23 cellular contexts compared by ENCODE assay signal in genomic region chr11:30902929-30903328, GRCh38.
"Had no signal": no experiment of that assay in that cellular context is flagged by ENCODE, and none has a peak within 500 bp of the region (broad histone marks: within the 10 kb centered on the region; RNA-seq: fewer than 3 reads in every experiment).

No MANE protein-coding gene starts in this region.

- H3K36me3 ChIP-seq: left ventricle myocardium inferior, ovary, right atrium auricular region, thyroid gland, transverse colon, upper lobe of left lung, vagina had no signal

- H3K27me3 ChIP-seq: ovary, right atrium auricular region, right lobe of liver, testis, thyroid gland, transverse colon, upper lobe of left lung, vagina had no signal

- H3K4me3 ChIP-seq: left ventricle myocardium inferior, lung, ovary, right atrium auricular region, right lobe of liver, smooth muscle cell, testis, thyroid gland, transverse colon, upper lobe of left lung, vagina had no signal

- H3K27ac ChIP-seq: left ventricle myocardium inferior, ovary, right atrium auricular region, right lobe of liver, testis, thyroid gland, transverse colon, upper lobe of left lung, vagina had no signal

- H3K9me3 ChIP-seq: left ventricle myocardium inferior, ovary, right atrium auricular region, right lobe of liver, testis, thyroid gland, transverse colon, upper lobe of left lung, vagina had no signal

- ATAC-seq: naive thymus-derived CD4-positive, alpha-beta T cell; natural killer cell treated with Interleukin-12 subunit alpha and Interleukin-12 subunit beta and Interleukin-15 and Interleukin-18, amount 100 ng/mL, for 72 hours; right lobe of liver; stimulated activated memory B cell treated with anti-CD40 and anti-IgM and Interleukin-4, amounts not matched to agents 10 μg/mL and 1 μg/mL and 100 μg/mL, for 72 hours; stimulated activated naive CD8-positive, alpha-beta T cell treated with anti-CD3 and anti-CD28 coated beads, Interleukin-15, amount 100 ng/mL, for 72 hours had no signal

- H3K4me2 ChIP-seq: smooth muscle cell had no signal

- DNase-seq: islet precursor cell; left ventricle myocardium inferior; mesendoderm; naive thymus-derived CD4-positive, alpha-beta T cell; ovary; right lobe of liver; stimulated activated CD4-positive, alpha-beta T cell treated with anti-CD3 and anti-CD28 coated beads, Interleukin-1b, Interleukin-23, amount 100 ng/mL, for 48 hours; stimulated activated CD4-positive, alpha-beta T cell treated with anti-CD3 and anti-CD28 coated beads, Interleukin-2, amount 100 ng/mL, for 48 hours; stimulated activated CD4-positive, alpha-beta T cell treated with anti-CD3 and anti-CD28 coated beads, Interleukin-4, amount 100 ng/mL, for 4 hours; stimulated activated CD8-positive, alpha-beta memory T cell treated with anti-CD3 and anti-CD28 coated beads, Interleukin-4, amount 100 ng/mL, for 48 hours; stimulated activated naive CD4-positive, alpha-beta T cell treated with Interleukin-2 at 50 U/mL for 16 hours; stimulated activated naive CD8-positive, alpha-beta T cell treated with anti-CD3 and anti-CD28 coated beads, Interleukin-15, amount 100 ng/mL, for 72 hours; substantia nigra; testis; thyroid gland; transverse colon; upper lobe of left lung had no signal

- H3K4me1 ChIP-seq: left ventricle myocardium inferior, right atrium auricular region, right lobe of liver, testis, thyroid gland, transverse colon, upper lobe of left lung, vagina had no signal
